In genomic region chr3:71581981-71582611, GRCh38 we compare ENCODE assay signal across 8 cellular contexts. TPM values are rescaled to one million over a fixed set of nuclear protein-coding genes. Genes with fewer than 3 reads are reported as not detected.
DNase-seq lines count a peak whose midpoint lies in the region; ATAC-seq, FAIRE-seq and TF ChIP-seq lines count a peak whose summit lies in the region.

No MANE protein-coding gene starts in this region.

- DNase-seq in NCI-H2171 (lab: John Stamatoyannopoulos, UW) = peak; percentile 40
- DNase-seq in activated CD4-positive, alpha-beta memory T cell treated with anti-CD3 and anti-CD28 coated beads, Interleukin-2, amount 10 ng/mL, durations not matched to agents 7 days and 5 days = peak; percentile 35
- peak in 1 of 2 experiments; percentile 82 for DNase-seq in H1 (ENCODE audit: low read depth in 1 of 2, low spot score in 2 of 2)
- peak; percentile 52 to 70 for DNase-seq in lung microvascular endothelial cell (ENCODE audit: low read depth in 2 of 2)
- peak in 2 of 3 donors; percentile 10 to 44 for DNase-seq in stimulated activated CD4-positive, alpha-beta T cell treated with anti-CD3 and anti-CD28 coated beads, TNF-alpha, amount 100 ng/mL, for 1 hour (ENCODE audit: low read depth in 3 of 3, low spot score in 1 of 3)

- H3K4me3 ChIP-seq in DOHH2 (ENCODE audit: low read length) (peak overlapping the region; percentile 81), H1 (ENCODE audit: extremely low read depth in 1 of 4, insufficient read depth in 2 of 4, low read depth in 3 of 4, low read length in 4 of 4) (peak overlapping the region; percentile 65 to 87 (median 76))

- no peak overlapping the region; the same call in 1 of the 2 replicates for H2BK15ac ChIP-seq in H1 (ENCODE audit: low read length)

- peaks cover 95% of the 10 kb centered on the region for H3K79me2 ChIP-seq in DOHH2 (ENCODE audit: control insufficient read depth, low read length)
- no peaks in the 10 kb centered on the region for H3K79me2 ChIP-seq in H1 (ENCODE audit: control insufficient read depth in 1 of 2, insufficient read depth in 2 of 2, low read length in 2 of 2)

- no peaks in the 10 kb centered on the region for H3K79me1 ChIP-seq in H1 (ENCODE audit: low read depth, low read length)

- peak overlapping the region; percentile 92 for H3K27ac ChIP-seq in DOHH2 (ENCODE audit: low read depth, low read length)
- H3K27ac ChIP-seq in H1 (ENCODE audit: low read depth, low read length) = no peak overlapping the region

- CTCF ChIA-PET in activated CD4-positive, alpha-beta memory T cell treated with anti-CD3 and anti-CD28 coated beads, Interleukin-2, amount 10 ng/mL, durations not matched to agents 7 days and 5 days (lab: Charles Lee) = interaction anchor here (0.8 to 1.7 kb wide), 3 partner anchors 127 to 1032 kb away, joined by 3 to 5 read pairs (median 3); no protein-coding TSS in a partner anchor
- CTCF ChIA-PET in H1 (lab: Charles Lee; ENCODE audit: partially characterized antibody) = interaction anchor here (0.7 to 1.3 kb wide), 4 partner anchors 18 to 429 kb away, joined by 3 read pairs; no protein-coding TSS in a partner anchor

- H3K36me3 ChIP-seq in DOHH2 (ENCODE audit: control insufficient read depth, low read length) = peaks cover 56% of the 10 kb centered on the region
- H3K36me3 ChIP-seq in H1 (ENCODE audit: control insufficient read depth in 2 of 4, insufficient read depth in 4 of 4, low read length in 3 of 4) = no peaks in the 10 kb centered on the region

- H3K9me3 ChIP-seq in DOHH2 (ENCODE audit: control insufficient read depth, insufficient read depth, low read length) (no peaks in the 10 kb centered on the region), H1 (ENCODE audit: insufficient read depth in 2 of 2, low read depth in 1 of 2, low read length in 1 of 2) (no peaks in the 10 kb centered on the region)

- H2AFZ ChIP-seq in H1 (ENCODE audit: low read length) = 0 out of 2 replicates have a peak overlapping the region, but pooled peaks have one; percentile 55

- peaks cover 46% of the 10 kb centered on the region for H3K4me1 ChIP-seq in DOHH2 (ENCODE audit: control insufficient read depth, low read length)
- H3K4me1 ChIP-seq in H1 (replicated peaks in 1 of 4; ENCODE audit: control insufficient read depth in 3 of 4, insufficient read depth in 4 of 4, low read length in 3 of 4) = peaks cover 0 to 3% (median 1%) of the 10 kb centered on the region in 4 experiments; a peak in 4 of 7 replicates

- H4K5ac ChIP-seq in H1 (ENCODE audit: insufficient read length, low read depth, low read length) = peak overlapping the region; percentile 44

- H2BK5ac ChIP-seq in H1 (ENCODE audit: low read depth, low read length) = peak overlapping the region; percentile 57; the same call in 1 of the 2 replicates

- peaks cover 56% of the 10 kb centered on the region for H3F3A ChIP-seq in DOHH2 (ENCODE audit: control insufficient read depth, insufficient read depth)

- peak overlapping the region; percentile 82 for H3K4me3 Mint-ChIP-seq in activated CD4-positive, alpha-beta memory T cell treated with anti-CD3 and anti-CD28 coated beads, Interleukin-2, amount 10 ng/mL, durations not matched to agents 7 days and 5 days

- H2BK120ac ChIP-seq in H1 (replicated peaks; ENCODE audit: low read depth, low read length) = no peak overlapping the region

- TF ChIP-seq POLR2A in H1 (IDR thresholded peaks at IDR 0.05; ENCODE audit: control extremely low read depth in 1 of 2, low read depth in 2 of 2, low read length in 2 of 2) = no peak

- peak overlapping the region; percentile 95 for H3K18ac ChIP-seq in H1 (ENCODE audit: extremely low read depth, low read length)

- no peak for TF ChIP-seq EP300 in H1 (IDR thresholded peaks at IDR 0.05; ENCODE audit: borderline replicate concordance in 1 of 2, low read depth in 2 of 2, low read length in 2 of 2)

- H4K91ac ChIP-seq in H1 (replicated peaks; ENCODE audit: insufficient read length, low read length) = no peak overlapping the region

- peaks cover 15% of the 10 kb centered on the region for H3K27me3 Mint-ChIP-seq in activated CD4-positive, alpha-beta memory T cell treated with anti-CD3 and anti-CD28 coated beads, Interleukin-2, amount 10 ng/mL, durations not matched to agents 7 days and 5 days

- POLR2A ChIA-PET in activated CD4-positive, alpha-beta memory T cell treated with anti-CD3 and anti-CD28 coated beads, Interleukin-2, amount 10 ng/mL, durations not matched to agents 7 days and 5 days (lab: Charles Lee) = interaction anchor here (0.6 to 4.9 kb wide), 13 partner anchors 9 to 524 kb away, joined by 3 to 41 read pairs (median 5); no protein-coding TSS in a partner anchor
- POLR2A ChIA-PET in H1 (lab: Charles Lee; ENCODE audit: partially characterized antibody) = interaction anchor here (0.6 to 2.4 kb wide), 4 partner anchors 15 to 961 kb away, joined by 3 to 5 read pairs (median 4); no protein-coding TSS in a partner anchor

- whole genome bisulfite sequencing in H1 (ENCODE audit: extremely low coverage in 1 of 2, insufficient coverage in 1 of 2, insufficient read length in 1 of 2, insufficient replicate concordance in 2 of 2, low coverage in 1 of 2, low lambda C conversion rate in 2 of 2, missing lambda C conversion rate in 1 of 2), 2 experiments = 1% methylated on average over 33 of the region's 62 CpGs; no CpG with 5 or more reads in 1 of the 2 experiments

- peaks cover 25% of the 10 kb centered on the region for H3K23me2 ChIP-seq in H1 (ENCODE audit: low read depth, low read length)

- H3K4me1 Mint-ChIP-seq in activated CD4-positive, alpha-beta memory T cell treated with anti-CD3 and anti-CD28 coated beads, Interleukin-2, amount 10 ng/mL, durations not matched to agents 7 days and 5 days = peaks cover 41% of the 10 kb centered on the region

- no peak overlapping the region for H2BK20ac ChIP-seq in H1 (ENCODE audit: low read length)

- no peaks in the 10 kb centered on the region for H3K36me3 Mint-ChIP-seq in activated CD4-positive, alpha-beta memory T cell treated with anti-CD3 and anti-CD28 coated beads, Interleukin-2, amount 10 ng/mL, durations not matched to agents 7 days and 5 days (ENCODE audit: low read depth)

- no peak overlapping the region for H3K14ac ChIP-seq in H1 (ENCODE audit: insufficient read length)

- no peaks in the 10 kb centered on the region for H3K9me2 ChIP-seq in DOHH2 (replicated peaks; ENCODE audit: control insufficient read depth, low read length)

- no peaks in the 10 kb centered on the region for H4K20me1 ChIP-seq in DOHH2 (ENCODE audit: control insufficient read depth, insufficient read depth, low read depth, low read length)
- peaks cover 0 to 3% of the 10 kb centered on the region in 2 experiments for H4K20me1 ChIP-seq in H1 (replicated peaks in 1 of 2; ENCODE audit: control insufficient read depth in 1 of 2, insufficient read depth in 2 of 2, low read length in 2 of 2)

- H3K27me3 ChIP-seq in DOHH2 (ENCODE audit: control insufficient read depth, low read length) = no peaks in the 10 kb centered on the region
- peaks cover 0 to 19% (median 10%) of the 10 kb centered on the region in 4 experiments; a peak in 5 of 7 replicates for H3K27me3 ChIP-seq in H1 (replicated peaks in 1 of 4; ENCODE audit: control insufficient read depth in 3 of 4, extremely low read depth in 1 of 4, insufficient read depth in 3 of 4, low read length in 3 of 4)

- ATAC-seq in HG02981 (IDR thresholded peaks at IDR 0.05; ENCODE audit: unreplicated experiment) = no peak
- ATAC-seq in GM19351 (IDR thresholded peaks at IDR 0.05; ENCODE audit: unreplicated experiment) = no peak

- TF ChIP-seq RAD21 in H1 (IDR thresholded peaks at IDR 0.05 in 1 of 2, conservative IDR thresholded peaks at IDR 0.05 in 1 of 2; ENCODE audit: low read depth in 2 of 2, low read length in 2 of 2) = no peak

- no peak overlapping the region for H2AK5ac ChIP-seq in H1 (ENCODE audit: low read depth, low read length)

- H3K4me2 ChIP-seq in DOHH2 (ENCODE audit: low read length) (peak overlapping the region; percentile 98), H1 (ENCODE audit: insufficient read depth in 1 of 2, low read depth in 2 of 2, low read length in 2 of 2) (peak overlapping the region; percentile 92 to 95)

- TF ChIP-seq CTCF in DOHH2 (IDR thresholded peaks at IDR 0.05; ENCODE audit: low read depth, low read length, poor library complexity, severe bottlenecking) = no peak
- no peak for TF ChIP-seq CTCF in H1 (IDR thresholded peaks at IDR 0.05; ENCODE audit: control extremely low read depth in 1 of 3, insufficient read depth in 1 of 3, low read depth in 1 of 3, low read length in 3 of 3)

- no peak overlapping the region for H3K4ac ChIP-seq in H1 (replicated peaks; ENCODE audit: insufficient read length, low read depth, low read length)

- no peaks in the 10 kb centered on the region for H3K9me3 Mint-ChIP-seq in activated CD4-positive, alpha-beta memory T cell treated with anti-CD3 and anti-CD28 coated beads, Interleukin-2, amount 10 ng/mL, durations not matched to agents 7 days and 5 days

- no peak overlapping the region for H3K56ac ChIP-seq in H1 (replicated peaks; ENCODE audit: insufficient read length, low read depth, low read length)

- no peak overlapping the region; the same call in none of the 2 replicates for H2BK12ac ChIP-seq in H1 (ENCODE audit: low read depth, low read length)

- no peak overlapping the region for H3K23ac ChIP-seq in H1 (ENCODE audit: insufficient read length)

- peak overlapping the region; percentile 67 for H3K27ac Mint-ChIP-seq in activated CD4-positive, alpha-beta memory T cell treated with anti-CD3 and anti-CD28 coated beads, Interleukin-2, amount 10 ng/mL, durations not matched to agents 7 days and 5 days

- FAIRE-seq in H1 (lab: Jason Lieb, UNC) = no peak

- peak overlapping the region; percentile 48 to 74 (median 57); a peak in 6 of 7 replicates for H3K9ac ChIP-seq in H1 (replicated peaks in 1 of 4; ENCODE audit: extremely low read depth in 1 of 4, low read depth in 3 of 4, low read length in 3 of 4)

- H4K8ac ChIP-seq in H1 (ENCODE audit: extremely low read depth, insufficient read depth, low read length) = no peak overlapping the region

RNA-seq across cellular contexts. Expression of gene FOXP1, which starts 1.4 kb away (rescaled TPM):
- total RNA-seq in activated CD4-positive, alpha-beta memory T cell treated with anti-CD3 and anti-CD28 coated beads, Interleukin-2, amount 10 ng/mL, durations not matched to agents 7 days and 5 days = 10 to 100 TPM; 71.3 to 76.9 TPM
- total RNA-seq in H1 (2021; fragmentation: NEBNext Ultra II Directional; extraction: Animal tissue kit (Norgen Biotek cat#: 25700)) = 24.6 and 25.4 TPM in 2 replicates
- 11.6 and 13.9 TPM in 2 replicates for polyA plus RNA-seq in H1 (2011; rRNA removed)
- polyA plus RNA-seq in H1 (2011; cell fraction: cytosol; rRNA removed) = 11.7 TPM
- 29.3 TPM for polyA plus RNA-seq in H1 (2011; cell fraction: nucleus; rRNA removed)
- polyA plus RNA-seq in H1 (2012, experiment 1 of 2) = 13.6 to 16.2 TPM (median 15.2 TPM) in 4 replicates
- 1.6 TPM for polyA plus RNA-seq in H1 (2012, experiment 2 of 2)
- polyA plus RNA-seq in H1 (2013, experiment 1 of 2) = 23.2 TPM
- polyA plus RNA-seq in H1 (2013, experiment 2 of 2) = 20.2 TPM
- polyA minus RNA-seq in H1 (2011; rRNA and poly(A)+ RNA removed) = 80.5 and 88.9 TPM in 2 replicates
- 37.4 TPM for polyA minus RNA-seq in H1 (2011; cell fraction: cytosol; rRNA and poly(A)+ RNA removed)
- 242 TPM for polyA minus RNA-seq in H1 (2011; cell fraction: nucleus; rRNA and poly(A)+ RNA removed)
- total RNA-seq in lung microvascular endothelial cell = 46.4 and 75.2 TPM in 2 replicates
